In the genomic region with DNA sequence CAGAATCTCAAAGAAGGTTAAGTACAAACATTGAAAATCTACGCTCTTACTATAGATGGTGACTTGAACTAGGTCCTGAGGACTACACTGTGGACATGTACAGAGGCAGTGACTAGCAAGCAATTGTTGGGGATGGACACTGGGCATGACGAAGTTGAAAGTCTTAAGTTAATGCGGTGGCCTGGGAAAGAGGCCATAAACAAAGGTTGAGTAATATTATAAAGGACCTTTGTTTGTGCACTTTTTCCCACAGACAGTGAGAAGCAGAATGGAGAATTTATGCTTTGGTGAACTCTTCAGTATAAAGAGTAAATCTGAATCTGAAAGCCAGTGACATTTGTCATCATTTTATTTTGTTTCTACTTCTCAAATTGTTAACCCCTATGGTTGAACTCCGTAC, we compare ENCODE assay signal across 25 cellular contexts. TPM values are rescaled to one million over a fixed set of nuclear protein-coding genes. Genes with fewer than 3 reads are reported as not detected.
"Had no signal": no experiment of that assay in that cellular context is flagged by ENCODE, and none has a peak within 500 bp of the region (broad histone marks: within the 10 kb centered on the region; RNA-seq: fewer than 3 reads in every experiment).

No MANE protein-coding gene starts in this region.

- H3K27ac ChIP-seq: adrenal gland, ascending aorta, prostate gland, right atrium auricular region, stomach, suprapubic skin had no signal

- DNase-seq: activated B cell treated with CpG ODN at 0.5 μM for 24 hours; activated CD4-positive, alpha-beta T cell treated with anti-CD3 and anti-CD28 coated beads for 36 hours; activated CD4-positive, alpha-beta T cell treated with anti-CD3 and anti-CD28 coated beads, Interleukin-2, amount 50 U/mL, for 4 hours; activated CD8-positive, alpha-beta memory T cell treated with anti-CD3 and anti-CD28 coated beads, Interleukin-2, amount 50 U/mL, for 48 hours; activated naive CD4-positive, alpha-beta T cell; activated T-cell treated with anti-CD3 and anti-CD28 coated beads, Interleukin-2, amount 50 U/mL, for 4 hours; adrenal gland; effector memory CD8-positive, alpha-beta T cell; hypothalamus; small intestine; stimulated activated CD4-positive, alpha-beta T cell treated with anti-CD3 and anti-CD28 coated beads, Interleukin-2, amount 100 ng/mL, for 24 hours; stomach; T-helper 17 cell had no signal

- H3K4me3 ChIP-seq: adrenal gland, ascending aorta, breast epithelium, prostate gland, right atrium auricular region, stomach, suprapubic skin, tibial nerve had no signal

- H3K36me3 ChIP-seq: breast epithelium, prostate gland, right atrium auricular region, suprapubic skin had no signal

- H3K27me3 ChIP-seq: adrenal gland, ascending aorta, breast epithelium, right atrium auricular region, stomach, suprapubic skin, tibial nerve had no signal

- ATAC-seq: activated CD4-positive, alpha-beta T cell treated with anti-CD3 and anti-CD28 coated beads for 36 hours; activated T-cell treated with anti-CD3 and anti-CD28 coated beads, Interleukin-2, amount 50 U/mL, for 4 hours; effector memory CD8-positive, alpha-beta T cell; esophagus mucosa; natural killer cell treated with Interleukin-12 subunit alpha and Interleukin-12 subunit beta and Interleukin-15 and Interleukin-18, amount 100 ng/mL, for 72 hours; stimulated activated memory B cell treated with anti-CD40 and anti-IgM and Interleukin-4, amounts not matched to agents 10 μg/mL and 1 μg/mL and 100 μg/mL, for 72 hours; T-helper 17 cell had no signal

- H3K4me1 ChIP-seq: adrenal gland, breast epithelium, prostate gland, right atrium auricular region had no signal

- H3K9me3 ChIP-seq: adrenal gland, ascending aorta, breast epithelium, prostate gland, right atrium auricular region, stomach, suprapubic skin, tibial nerve had no signal

RNA-seq across cellular contexts. Expression of gene ALDH1A1, which starts 15.3 kb away (rescaled TPM):
- total RNA-seq: activated B cell treated with CpG ODN at 0.5 μM for 24 hours; activated CD4-positive, alpha-beta T cell treated with anti-CD3 and anti-CD28 coated beads for 36 hours; activated CD8-positive, alpha-beta memory T cell treated with anti-CD3 and anti-CD28 coated beads for 36 hours; activated T-helper 2 cell treated with anti-CD3 and anti-CD28 coated beads, Interferon-gamma antibody, Interleukin-2, Interleukin-4, amounts not matched to agents 10 μg/mL and 5 μg/mL and 100 μg/mL, durations not matched to agents 14 hours and 24 hours and 36 hours; natural killer cell treated with Interleukin-12 subunit alpha and Interleukin-12 subunit beta and Interleukin-15 and Interleukin-18, amount 100 ng/mL, for 72 hours; osteocyte had no signal
